In genomic region chr10:127978481-127978880, GRCh38 we compare ENCODE assay signal across 17 cellular contexts.
DNase-seq lines count a peak whose midpoint lies in the region; ATAC-seq and TF ChIP-seq lines count a peak whose summit lies in the region.
"Had no signal": no experiment of that assay in that cellular context is flagged by ENCODE, and none has a peak within 500 bp of the region (broad histone marks: within the 10 kb centered on the region; RNA-seq: fewer than 3 reads in every experiment).

No MANE protein-coding gene starts in this region.

- H3K36me3 ChIP-seq in osteoblast (ENCODE audit: insufficient read depth, low read length), result no peaks in the 10 kb centered on the region

- H3K36me3 Mint-ChIP-seq in activated CD8-positive, alpha-beta memory T cell treated with anti-CD3 and anti-CD28 coated beads, Interleukin-2, amount 10 ng/mL, durations not matched to agents 7 days and 5 days, result no peaks in the 10 kb centered on the region
- H3K36me3 Mint-ChIP-seq: activated naive CD4-positive, alpha-beta T cell treated with anti-CD3 and anti-CD28 coated beads, Interleukin-2, amount 10 ng/mL, durations not matched to agents 7 days and 5 days had no signal

- peak; percentile 41 for DNase-seq in activated CD8-positive, alpha-beta memory T cell treated with anti-CD3 and anti-CD28 coated beads for 24 hours
- no peak for DNase-seq in activated CD8-positive, alpha-beta memory T cell treated with anti-CD3 and anti-CD28 coated beads, Interleukin-2, amount 10 ng/mL, durations not matched to agents 7 days and 5 days
- DNase-seq in coronary artery (ENCODE audit: low spot score) (peak; percentile 49), osteoblast (ENCODE audit: insufficient read length, low spot score, missing footprints) (no peak), A172 (ENCODE audit: low spot score) (no peak), 8988T (no peak)
- no peak for DNase-seq in stimulated activated naive CD8-positive, alpha-beta T cell treated with anti-CD3 and anti-CD28 coated beads, Interleukin-15, Interleukin-2, amounts not matched to agents 100 U/mL and 50 U/mL, for 24 hours
- DNase-seq: activated CD4-positive, alpha-beta T cell treated with anti-CD3 and anti-CD28 coated beads for 48 hours; activated naive CD4-positive, alpha-beta T cell treated with anti-CD3 and anti-CD28 coated beads, Interleukin-2, amount 10 ng/mL, durations not matched to agents 7 days and 5 days; cortex of kidney; erythroblast; KBM-7; NCI-H187 treated with DMSO at 0.1 percent for 48 hours had no signal

- no peaks in the 10 kb centered on the region for H3K9me3 ChIP-seq in osteoblast (ENCODE audit: low read depth, low read length)

- TF ChIP-seq CTCF in coronary artery (IDR thresholded peaks at IDR 0.05) (no peak), osteoblast (IDR thresholded peaks at IDR 0.05; ENCODE audit: extremely low read depth, low read depth, low read length) (no peak)

- H3K4me3 Mint-ChIP-seq in activated CD8-positive, alpha-beta memory T cell treated with anti-CD3 and anti-CD28 coated beads, Interleukin-2, amount 10 ng/mL, durations not matched to agents 7 days and 5 days, result no peak overlapping the region
- H3K4me3 Mint-ChIP-seq: activated naive CD4-positive, alpha-beta T cell treated with anti-CD3 and anti-CD28 coated beads, Interleukin-2, amount 10 ng/mL, durations not matched to agents 7 days and 5 days; memory B cell; neural crest cell had no signal

- no peak overlapping the region for H3K4me3 ChIP-seq in coronary artery
- H3K4me3 ChIP-seq in osteoblast (ENCODE audit: insufficient read depth, low read length), result no peak overlapping the region

- no peak overlapping the region for H3K4me2 ChIP-seq in osteoblast (ENCODE audit: insufficient read depth, low read length)

- peak overlapping the region; percentile 59 to 74 for H3K27ac ChIP-seq in coronary artery
- peak overlapping the region; percentile 83 for H3K27ac ChIP-seq in osteoblast (ENCODE audit: low read depth, low read length)
- H3K27ac ChIP-seq in temporal lobe (ENCODE audit: low read depth, low read length), result peak overlapping the region; percentile 9
- H3K27ac ChIP-seq: 22Rv1 had no signal

- no peaks in the 10 kb centered on the region for H4K20me1 ChIP-seq in osteoblast (ENCODE audit: insufficient read depth, low read length)

- peaks cover 3% of the 10 kb centered on the region for H3K9me3 Mint-ChIP-seq in activated CD8-positive, alpha-beta memory T cell treated with anti-CD3 and anti-CD28 coated beads, Interleukin-2, amount 10 ng/mL, durations not matched to agents 7 days and 5 days (ENCODE audit: low read depth)

- ATAC-seq in activated CD8-positive, alpha-beta memory T cell treated with anti-CD3 and anti-CD28 coated beads, Interleukin-2, amount 10 ng/mL, durations not matched to agents 7 days and 5 days, result no peak
- ATAC-seq in stimulated activated naive CD8-positive, alpha-beta T cell treated with anti-CD3 and anti-CD28 coated beads, Interleukin-15, Interleukin-2, amounts not matched to agents 100 U/mL and 50 U/mL, for 24 hours, result no peak

- H3K4me1 Mint-ChIP-seq in activated CD8-positive, alpha-beta memory T cell treated with anti-CD3 and anti-CD28 coated beads, Interleukin-2, amount 10 ng/mL, durations not matched to agents 7 days and 5 days, result peaks cover 8% of the 10 kb centered on the region

- H3K27ac Mint-ChIP-seq in activated CD8-positive, alpha-beta memory T cell treated with anti-CD3 and anti-CD28 coated beads, Interleukin-2, amount 10 ng/mL, durations not matched to agents 7 days and 5 days, result no peak overlapping the region
- H3K27ac Mint-ChIP-seq: activated naive CD4-positive, alpha-beta T cell treated with anti-CD3 and anti-CD28 coated beads, Interleukin-2, amount 10 ng/mL, durations not matched to agents 7 days and 5 days; memory B cell had no signal

- H3K27me3 ChIP-seq in osteoblast (ENCODE audit: insufficient read depth, low read length), result no peaks in the 10 kb centered on the region

- CTCF ChIA-PET in activated CD8-positive, alpha-beta memory T cell treated with anti-CD3 and anti-CD28 coated beads, Interleukin-2, amount 10 ng/mL, durations not matched to agents 7 days and 5 days (lab: Charles Lee), result no interaction called here

- H2AFZ ChIP-seq in osteoblast (ENCODE audit: low read length), result no peak overlapping the region

- H3K4me1 ChIP-seq in osteoblast (ENCODE audit: insufficient read depth, low read length), result peaks cover 23% of the 10 kb centered on the region

- peaks cover 38% of the 10 kb centered on the region for H3K27me3 Mint-ChIP-seq in activated CD8-positive, alpha-beta memory T cell treated with anti-CD3 and anti-CD28 coated beads, Interleukin-2, amount 10 ng/mL, durations not matched to agents 7 days and 5 days

- H3K79me2 ChIP-seq in osteoblast (ENCODE audit: insufficient read depth, low read length), result no peaks in the 10 kb centered on the region

Comparison
In these comparisons a context has a peak if more than half of its experiments do, and no peak if none do; other contexts are left out.
1. DNase-seq: peak in activated CD8-positive, alpha-beta memory T cell treated with anti-CD3 and anti-CD28 coated beads for 24 hours (single experiment) and coronary artery (single experiment); none in activated CD8-positive, alpha-beta memory T cell treated with anti-CD3 and anti-CD28 coated beads, Interleukin-2, amount 10 ng/mL, durations not matched to agents 7 days and 5 days (single experiment), osteoblast (single experiment), A172 (single experiment), stimulated activated naive CD8-positive, alpha-beta T cell treated with anti-CD3 and anti-CD28 coated beads, Interleukin-15, Interleukin-2, amounts not matched to agents 100 U/mL and 50 U/mL, for 24 hours (single experiment) and 8988T (single experiment).
2. H3K27ac ChIP-seq: peak in every context shown above with its lines; median percentile 83 in osteoblast; 66 in coronary artery; 9 in temporal lobe.